ENCODE assay signal across 18 cellular contexts in genomic region chr3:34323517-34323916, GRCh38.
DNase-seq lines count a peak whose midpoint lies in the region; ATAC-seq, FAIRE-seq and TF ChIP-seq lines count a peak whose summit lies in the region.
"Had no signal": no experiment of that assay in that cellular context is flagged by ENCODE, and none has a peak within 500 bp of the region (broad histone marks: within the 10 kb centered on the region; RNA-seq: fewer than 3 reads in every experiment).

No MANE protein-coding gene starts in this region.

- TF ChIP-seq CTCF in pancreas (IDR thresholded peaks at IDR 0.05) = no peak

- ATAC-seq in GM18508 (IDR thresholded peaks at IDR 0.05; ENCODE audit: insufficient read depth, unreplicated experiment) (peak; percentile 90), GM19467 (IDR thresholded peaks at IDR 0.05; ENCODE audit: unreplicated experiment) (peak; percentile 73), HG02870 (IDR thresholded peaks at IDR 0.05; ENCODE audit: unreplicated experiment) (peak; percentile 62), HG03520 (IDR thresholded peaks at IDR 0.05; ENCODE audit: unreplicated experiment) (peak; percentile 58), HG02970 (IDR thresholded peaks at IDR 0.05; ENCODE audit: low FRiP score, unreplicated experiment) (no peak), HG03039 (IDR thresholded peaks at IDR 0.05; ENCODE audit: unreplicated experiment) (no peak), pancreas (no peak)
- ATAC-seq: psoas muscle; stimulated activated effector memory CD8-positive, alpha-beta T cell treated with anti-CD3 and anti-CD28 coated beads, Interleukin-12 subunit alpha, Interleukin-12 subunit beta, amount 100 ng/mL, for 72 hours had no signal

- DNase-seq in T-helper 1 cell (no peak), pancreas (no peak)
- DNase-seq: activated T-cell treated with anti-CD3 and anti-CD28 coated beads, Interleukin-2, amount 50 U/mL, for 24 hours; AML-193; aorta; immature natural killer cell; NCI-H1092; NCI-H526; psoas muscle; SHP77 treated with DMSO at 0.1 percent for 48 hours had no signal

- H3K27me3 ChIP-seq in pancreas = no peaks in the 10 kb centered on the region

- FAIRE-seq in pancreas (lab: Jason Lieb, UNC) = no peak
- FAIRE-seq: HTR-8/SVneo had no signal

- H3K9me3 ChIP-seq in pancreas = no peaks in the 10 kb centered on the region
- H3K9me3 ChIP-seq: psoas muscle had no signal

- intact Hi-C loops in pancreas (cut with DNase I) = no loop called here

- no peak overlapping the region for H3K27ac ChIP-seq in pancreas
- H3K27ac ChIP-seq: psoas muscle had no signal

- 28 to 29% methylated on average over 2 of the region's 2 CpGs for WGBS in pancreas, 2 donors

- H3K4me1 ChIP-seq in pancreas = no peaks in the 10 kb centered on the region
- H3K4me1 ChIP-seq: psoas muscle had no signal

- H3K36me3 ChIP-seq in pancreas = no peaks in the 10 kb centered on the region

- H3K4me3 ChIP-seq in pancreas = no peak overlapping the region
- H3K4me3 ChIP-seq: psoas muscle had no signal

Comparison
In these comparisons a context has a peak if more than half of its experiments do, and no peak if none do; other contexts are left out.
1. ATAC-seq: peak in GM18508 (single experiment), GM19467 (single experiment), HG02870 (single experiment) and HG03520 (single experiment); none in HG02970 (single experiment), HG03039 (single experiment) and pancreas (0 of 4).